ENCODE assay signal across 22 cellular contexts in genomic region chr10:10845240-10845639, GRCh38.
"Had no signal": no experiment of that assay in that cellular context is flagged by ENCODE, and none has a peak within 500 bp of the region (broad histone marks: within the 10 kb centered on the region; RNA-seq: fewer than 3 reads in every experiment).

No MANE protein-coding gene starts in this region.

- H3K9me3 ChIP-seq: SJSA1 had no signal

- H3K4me3 ChIP-seq: SJSA1, SK-N-MC had no signal

- H3K27ac ChIP-seq: SJSA1, SK-N-MC had no signal

- H3K4me1 ChIP-seq: SJSA1 had no signal

- DNase-seq: IMR-90, Karpas-422, KG1, MM.1S, NCI-H1092 treated with DMSO at 0.1 percent for 48 hours, NCI-H1436, NCI-H187, NCI-H2029, NCI-H2081 treated with DMSO at 0.1 percent for 48 hours, NCI-H2171, NCI-H226, NCI-H446, NCI-H510A, NCI-H524 treated with DMSO at 0.1 percent for 48 hours, NCI-H69, NCI-H774, Right ventricle myocardium superior, RPMI8226, SIG-M5 had no signal

- H3K36me3 ChIP-seq: SJSA1 had no signal

- FAIRE-seq: RCC 7860 had no signal
